ENCODE assay signal across 1 cellular context in the genomic region with DNA sequence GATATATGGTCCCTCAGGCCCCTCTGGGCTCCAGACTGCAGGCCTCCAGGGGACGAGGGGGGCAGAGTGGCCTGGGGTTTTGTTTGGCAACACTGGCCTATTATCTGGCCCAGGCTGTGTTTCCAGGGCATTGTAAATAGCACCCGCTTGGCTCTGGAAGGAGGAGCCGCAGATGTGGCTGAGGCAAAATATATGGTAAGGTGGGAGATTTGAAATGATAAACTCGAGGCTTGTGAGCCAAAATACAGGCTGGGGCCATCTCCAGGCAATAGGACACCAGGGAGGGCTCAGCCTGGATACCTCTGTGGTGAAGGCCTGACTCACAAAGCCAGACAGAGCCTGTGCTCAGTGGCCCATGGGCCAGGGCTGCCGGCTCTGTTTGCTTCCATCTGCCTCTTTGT.
TF ChIP-seq lines count a peak whose summit lies in the region.

No MANE protein-coding gene starts in this region.

TF ChIP-seq in IMR-90, 13 proteins besides CTCF, POLR2A, EP300 and RAD21 (continued from another document):
- TF ChIP-seq SMC3 (IDR thresholded peaks at IDR 0.05; ENCODE audit: low read depth, low read length) = no peak
